Comparison of ENCODE assay signal across 9 cellular contexts in genomic region chr2:216519154-216519762, GRCh38. TPM values are rescaled to one million over a fixed set of nuclear protein-coding genes. Genes with fewer than 3 reads are reported as not detected.
DNase-seq lines count a peak whose midpoint lies in the region; ATAC-seq and TF ChIP-seq lines count a peak whose summit lies in the region.
"Had no signal": no experiment of that assay in that cellular context is flagged by ENCODE, and none has a peak within 500 bp of the region (broad histone marks: within the 10 kb centered on the region; RNA-seq: fewer than 3 reads in every experiment).

No MANE protein-coding gene starts in this region.

- peak; percentile 79 for TF ChIP-seq CTCF in liver (IDR thresholded peaks at IDR 0.05; ENCODE audit: low read depth, low read length, missing input control)
- peak in 5 of 7 experiments; percentile 61 to 93 (median 78) for TF ChIP-seq CTCF in stomach (IDR thresholded peaks at IDR 0.05)

- H3K9me3 ChIP-seq in liver (ENCODE audit: control insufficient read depth in 4 of 4, low read length in 3 of 4) = no peaks in the 10 kb centered on the region
- H3K9me3 ChIP-seq in stomach = no peaks in the 10 kb centered on the region
- H3K9me3 ChIP-seq: BLaER1 had no signal

- no peak for TF ChIP-seq EP300 in stomach (IDR thresholded peaks at IDR 0.05)

- DNase-seq in SIG-M5 treated with dmso at 0.1 percent for 504 hours (lab: John Stamatoyannopoulos, UW; ENCODE audit: unreplicated experiment) (peak; percentile 73), SIG-M5 (lab: John Stamatoyannopoulos, UW) (no peak), NCI-H2081 treated with DMSO at 0.1 percent for 48 hours (lab: John Stamatoyannopoulos, UW) (peak; percentile 51), T-helper 9 cell (peak; percentile 10), dedifferentiated amniotic fluid mesenchymal stem cell (ENCODE audit: extremely low spot score) (peak; percentile 87), stomach (peak; percentile 80)

- no peak for TF ChIP-seq POLR2A in stomach (IDR thresholded peaks at IDR 0.05)

- H3K27ac ChIP-seq in liver (ENCODE audit: low read depth in 1 of 2, low read length in 2 of 2) = no peak overlapping the region
- H3K27ac ChIP-seq in stomach = no peak overlapping the region
- H3K27ac ChIP-seq: BLaER1 had no signal

- peak overlapping the region in 1 of 2 donors; percentile 33 for H3K9ac ChIP-seq in liver (ENCODE audit: low read depth in 1 of 2, low read length in 2 of 2)
- H3K9ac ChIP-seq: BLaER1 had no signal

- intact Hi-C loops in stomach (cut with DNase I; ENCODE audit: low total_unique reads) = loop anchor here (5.0 kb wide), 1 partner anchor 148 kb away; no protein-coding TSS in a partner anchor

- peak; percentile 66 for ATAC-seq in HG02642 (IDR thresholded peaks at IDR 0.05; ENCODE audit: poor library complexity, unreplicated experiment)

- H3K36me3 ChIP-seq in liver (ENCODE audit: control insufficient read depth in 4 of 4, insufficient read depth in 3 of 4, low read depth in 1 of 4, low read length in 3 of 4) (no peaks in the 10 kb centered on the region), stomach (no peaks in the 10 kb centered on the region)

- TF ChIP-seq RAD21 in liver (IDR thresholded peaks at IDR 0.05) = peak; percentile 96

- no peak overlapping the region for H3K4me3 ChIP-seq in liver (ENCODE audit: low read depth in 1 of 3, low read length in 3 of 3)
- H3K4me3 ChIP-seq in stomach = no peak overlapping the region
- H3K4me3 ChIP-seq: BLaER1 had no signal

- H3K4me1 ChIP-seq in liver (ENCODE audit: control insufficient read depth in 4 of 4, insufficient read depth in 4 of 4, low read length in 3 of 4) = peaks cover 5 to 26% (median 16%) of the 10 kb centered on the region in 4 donors
- H3K4me1 ChIP-seq in stomach = peaks cover 0 to 9% (median 4%) of the 10 kb centered on the region in 4 donors
- H3K4me1 ChIP-seq: BLaER1 had no signal

- H3K27me3 ChIP-seq in liver (ENCODE audit: control insufficient read depth in 4 of 4, insufficient read depth in 4 of 4, low read length in 3 of 4) = no peaks in the 10 kb centered on the region
- no peaks in the 10 kb centered on the region for H3K27me3 ChIP-seq in stomach
- H3K27me3 ChIP-seq: BLaER1 had no signal

- WGBS in liver = 63% methylated on average over 3 of the region's 3 CpGs
- 53 to 64% (median 56%) methylated on average over 3 of the region's 3 CpGs for WGBS in stomach, 5 donors

TF ChIP-seq in liver, 16 proteins besides CTCF, POLR2A, EP300 and RAD21:
- no peak for TF ChIP-seq REST (IDR thresholded peaks at IDR 0.05)
- TF ChIP-seq JUND (IDR thresholded peaks at IDR 0.05) = peak in 1 of 2 donors; percentile 10
- peak in 1 of 2 donors; percentile 43 for TF ChIP-seq RXRA (IDR thresholded peaks at IDR 0.05)
- peak; percentile 7 for TF ChIP-seq SP1 (IDR thresholded peaks at IDR 0.05)
- peak in 1 of 2 donors; percentile 32 for TF ChIP-seq HNF4A (conservative IDR thresholded peaks at IDR 0.05)
- no peak for TF ChIP-seq FOXA2 (IDR thresholded peaks at IDR 0.05)
TF ChIP-seq in liver: peak in this region for 4.

RNA-seq across cellular contexts. Expression of gene RPL37A, which starts 20.6 kb away (rescaled TPM):
- total RNA-seq in liver (1,000 to 10,000 TPM in 1 of 2 donors, 100 to 1,000 TPM in 1; 494 to 1,680 TPM), stomach (1,000 to 10,000 TPM in 3 of 5 donors, 100 to 1,000 TPM in 2; 115 to 2,609 (median 1,927) TPM)
- polyA plus RNA-seq in liver (1,000 to 10,000 TPM in 1 of 2 donors, 100 to 1,000 TPM in 1; 819 to 1,757 TPM), stomach (1,000 to 10,000 TPM; 4,475 to 5,853 (median 5,579) TPM)
